Comparison of ENCODE assay signal across 1 cellular context in the genomic region with DNA sequence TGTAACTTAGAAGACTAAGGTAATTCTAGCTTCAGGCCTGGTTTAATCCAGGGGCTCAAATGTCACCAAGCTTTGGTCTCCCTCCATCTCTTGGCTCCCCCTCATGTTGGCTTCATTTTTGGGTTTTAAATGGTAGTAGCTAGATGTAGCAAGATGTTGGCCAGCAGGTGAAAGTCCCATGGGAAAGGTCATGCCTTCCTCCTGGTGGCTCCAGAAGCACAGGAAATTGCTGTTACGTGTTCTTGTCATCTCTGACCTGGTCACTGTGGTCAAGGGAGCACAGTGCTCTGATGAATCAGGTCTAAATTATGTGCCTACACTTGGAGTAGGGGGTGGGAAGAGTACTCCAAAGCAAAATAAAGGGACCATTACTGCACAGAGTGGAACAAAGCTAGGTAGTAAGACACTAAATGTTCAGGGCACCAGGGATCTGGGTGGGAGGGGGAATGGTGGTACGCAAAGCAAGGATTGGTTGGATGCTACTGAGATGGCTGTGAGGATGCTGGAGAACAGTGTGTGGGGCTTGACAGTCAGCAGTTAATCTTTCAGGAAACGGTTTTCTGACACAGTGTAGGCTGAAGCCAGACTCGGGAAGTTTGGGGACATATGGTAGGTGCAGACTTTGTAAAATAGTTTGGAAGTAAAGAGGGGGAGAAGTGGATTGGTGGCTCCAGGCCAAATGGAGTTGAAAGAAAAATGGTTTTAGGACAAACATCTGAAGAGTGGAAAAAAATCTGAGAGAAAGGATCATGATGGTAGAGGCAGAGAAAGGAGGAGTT.
A peak's percentile ranks its signal among the peaks of the same experiment; 100 is the strongest.
TF ChIP-seq lines count a peak whose summit lies in the region.

No MANE protein-coding gene starts in this region.

TF ChIP-seq in endothelial cell of umbilical vein, 7 proteins besides CTCF, POLR2A, EP300 and RAD21:
- TF ChIP-seq POLR2AphosphoS5 (IDR thresholded peaks at IDR 0.05; ENCODE audit: insufficient read depth, low read depth, low read length) = no peak
- TF ChIP-seq, protein P1, sequence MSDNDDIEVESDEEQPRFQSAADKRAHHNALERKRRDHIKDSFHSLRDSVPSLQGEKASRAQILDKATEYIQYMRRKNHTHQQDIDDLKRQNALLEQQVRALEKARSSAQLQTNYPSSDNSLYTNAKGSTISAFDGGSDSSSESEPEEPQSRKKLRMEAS (IDR thresholded peaks at IDR 0.05; ENCODE audit: insufficient read depth, insufficient read length) = no peak
- no peak for TF ChIP-seq EZH2 (IDR thresholded peaks at IDR 0.05; ENCODE audit: borderline replicate concordance, low read depth, low read length, severe bottlenecking)
- TF ChIP-seq FOS (IDR thresholded peaks at IDR 0.05; ENCODE audit: borderline replicate concordance, insufficient read depth, low read length) = peak; percentile 44
- no peak for TF ChIP-seq GATA2 (IDR thresholded peaks at IDR 0.05; ENCODE audit: insufficient read depth, insufficient read length, low read depth, low read length)
